ENCODE assay signal across 19 cellular contexts in genomic region chr4:147108409-147108808, GRCh38.
DNase-seq lines count a peak whose midpoint lies in the region; ATAC-seq and TF ChIP-seq lines count a peak whose summit lies in the region.
"Had no signal": no experiment of that assay in that cellular context is flagged by ENCODE, and none has a peak within 500 bp of the region (broad histone marks: within the 10 kb centered on the region; RNA-seq: fewer than 3 reads in every experiment).

No MANE protein-coding gene starts in this region.

- H3K4me1 ChIP-seq in testis = peaks cover 1% of the 10 kb centered on the region
- H3K4me1 ChIP-seq: A549, HAP-1 had no signal

- ATAC-seq in GM18873 (IDR thresholded peaks at IDR 0.05; ENCODE audit: low FRiP score, unreplicated experiment) (no peak), HG03469 (IDR thresholded peaks at IDR 0.05; ENCODE audit: unreplicated experiment) (no peak)
- ATAC-seq in activated CD4-positive, CD25-positive, alpha-beta regulatory T cell treated with anti-CD3 and anti-CD28 coated beads, Interleukin-2, amount 50 U/mL, for 24 hours = no peak
- ATAC-seq: A549 had no signal

- no peak for TF ChIP-seq POLR2A in testis (IDR thresholded peaks at IDR 0.05)

- H3K4me3 ChIP-seq in AG10803 (ENCODE audit: low read length) (no peak overlapping the region), choroid plexus epithelial cell (ENCODE audit: low read depth, low read length) (no peak overlapping the region), testis (no peak overlapping the region)
- H3K4me3 ChIP-seq: A549, HAP-1 had no signal

- intact Hi-C loops in testis (cut with DNase I; ENCODE audit: low total_unique reads) = no loop called here

- DNase-seq in AG10803 (ENCODE audit: low read depth) (peak; percentile 66), LHCN-M2 (ENCODE audit: low read depth) (peak; percentile 34), choroid plexus epithelial cell (ENCODE audit: low read depth) (peak; percentile 41), kidney tubule cell (ENCODE audit: low spot score) (peak; percentile 35), testis (no peak)
- DNase-seq: CD4-positive, alpha-beta T cell; DND-41; GF-D8; Kasumi-1; MV-4-11; NCI-H1417 treated with DMSO at 0.1 percent for 48 hours; NCI-H2029 treated with DMSO at 0.1 percent for 48 hours; NCI-H510A treated with DMSO at 0.1 percent for 48 hours; SIG-M5 had no signal

- no peaks in the 10 kb centered on the region for H3K36me3 ChIP-seq in testis (ENCODE audit: low read depth, missing control alignments)
- H3K36me3 ChIP-seq: HAP-1 had no signal

- TF ChIP-seq CTCF in AG10803 (conservative IDR thresholded peaks at IDR 0.05; ENCODE audit: low read length) = no peak
- TF ChIP-seq CTCF in choroid plexus epithelial cell (conservative IDR thresholded peaks at IDR 0.05; ENCODE audit: low read depth, low read length) = no peak
- TF ChIP-seq CTCF in testis (IDR thresholded peaks at IDR 0.05) = no peak

- WGBS in testis, 2 donors = 91 to 93% methylated on average over 2 of the region's 2 CpGs

- H3K9me3 ChIP-seq in testis = no peaks in the 10 kb centered on the region
- H3K9me3 ChIP-seq: A549, HAP-1 had no signal

- no peak overlapping the region for H3K27ac ChIP-seq in testis
- H3K27ac ChIP-seq: A549 had no signal

- no peaks in the 10 kb centered on the region for H3K27me3 ChIP-seq in testis
